ENCODE assay signal across 1 cellular context in genomic region chr4:1459664-1460511, GRCh38.
TF ChIP-seq lines count a peak whose summit lies in the region.

No MANE protein-coding gene starts in this region.

TF ChIP-seq in HepG2, 621 proteins besides CTCF, POLR2A, EP300 and RAD21:
- TF ChIP-seq CSRNP2 (CRISPR knock-in tag; conservative IDR thresholded peaks at IDR 0.05; ENCODE audit: low read depth) (no peak), ZNF782 (CRISPR knock-in tag; IDR thresholded peaks at IDR 0.05; ENCODE audit: borderline replicate concordance) (no peak), NFE2 (CRISPR knock-in tag; IDR thresholded peaks at IDR 0.05) (no peak), MTF1 (CRISPR knock-in tag; IDR thresholded peaks at IDR 0.05) (no peak), CBX1 (IDR thresholded peaks at IDR 0.05; ENCODE audit: low read depth) (no peak), ZNF841 (CRISPR knock-in tag; IDR thresholded peaks at IDR 0.05; ENCODE audit: borderline replicate concordance) (no peak), PHF8 (CRISPR knock-in tag; IDR thresholded peaks at IDR 0.05) (no peak), NFYC (CRISPR knock-in tag; IDR thresholded peaks at IDR 0.05) (no peak), TP53 (CRISPR knock-in tag; conservative IDR thresholded peaks at IDR 0.05) (no peak), AKNA (CRISPR knock-in tag; IDR thresholded peaks at IDR 0.05; ENCODE audit: borderline replicate concordance) (no peak), ZBTB38 (CRISPR knock-in tag; IDR thresholded peaks at IDR 0.05) (no peak), KDM6A (CRISPR knock-in tag; IDR thresholded peaks at IDR 0.05; ENCODE audit: low read depth) (no peak), ARID2 (CRISPR knock-in tag; IDR thresholded peaks at IDR 0.05; ENCODE audit: borderline replicate concordance) (no peak)
